Comparison of ENCODE assay signal across 34 cellular contexts in the genomic region with DNA sequence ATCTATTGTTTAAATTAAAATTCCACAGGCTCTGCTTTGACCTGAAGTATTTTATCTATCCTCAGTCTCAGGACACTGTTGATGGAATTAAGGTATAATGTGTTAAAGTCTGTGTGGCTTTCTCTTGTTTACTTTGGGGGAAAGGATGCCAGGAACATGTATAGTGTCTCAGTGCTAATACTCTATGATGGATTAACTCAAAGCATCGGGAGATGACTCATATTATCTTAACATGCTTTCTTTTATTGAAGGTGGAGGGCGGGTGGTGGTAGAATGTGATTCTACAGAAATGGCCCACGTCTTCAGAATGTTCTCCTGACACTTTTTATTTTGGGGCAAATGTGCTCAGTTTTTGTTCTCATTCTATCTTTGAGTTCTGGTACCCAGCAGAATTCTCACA.
"Had no signal": no experiment of that assay in that cellular context is flagged by ENCODE, and none has a peak within 500 bp of the region (broad histone marks: within the 10 kb centered on the region; RNA-seq: fewer than 3 reads in every experiment).

No MANE protein-coding gene starts in this region.

- H3K4me1 ChIP-seq: adrenal gland, body of pancreas, esophagus squamous epithelium, gastroesophageal sphincter, heart right ventricle had no signal

- ATAC-seq: activated CD4-positive, CD25-positive, alpha-beta regulatory T cell treated with anti-CD3 and anti-CD28 coated beads, Interleukin-2, amount 50 U/mL, for 24 hours; activated CD8-positive, alpha-beta T cell treated with anti-CD3 and anti-CD28 coated beads for 36 hours; activated T-cell treated with anti-CD3 and anti-CD28 coated beads, Interleukin-2, amount 50 U/mL, for 4 hours; activated T-helper 17 cell treated with anti-CD3 and anti-CD28 coated beads, Interleukin-2, amount 50 U/mL, for 72 hours; body of pancreas; gastroesophageal sphincter; heart right ventricle; T-helper 17 cell had no signal

- H3K4me3 Mint-ChIP-seq: activated B cell treated with CpG ODN at 0.5 μM for 24 hours; activated CD8-positive, alpha-beta T cell treated with anti-CD3 and anti-CD28 coated beads for 36 hours; activated naive CD8-positive, alpha-beta T cell; activated T-cell treated with anti-CD3 and anti-CD28 coated beads, Interleukin-2, amount 50 U/mL, for 4 hours; activated T-helper 17 cell treated with anti-CD3 and anti-CD28 coated beads, Interleukin-2, amount 50 U/mL, for 72 hours; dendritic cell treated with granulocyte-macrophage colony-stimulating factor and Interleukin-4, amounts not matched to agents 40 ng/mL and 50 ng/mL, for 4 days; endodermal cell; T-helper 17 cell; T-helper 2 cell treated with Interferon-gamma antibody and Interleukin-4, amounts not matched to agents 5 μg/mL and 100 μg/mL, for 36 hours had no signal

- H3K27me3 Mint-ChIP-seq: activated B cell treated with CpG ODN at 0.5 μM for 24 hours; activated CD8-positive, alpha-beta T cell treated with anti-CD3 and anti-CD28 coated beads for 36 hours; activated naive CD8-positive, alpha-beta T cell; activated T-helper 17 cell treated with anti-CD3 and anti-CD28 coated beads, Interleukin-2, amount 50 U/mL, for 72 hours; dendritic cell treated with granulocyte-macrophage colony-stimulating factor and Interleukin-4, amounts not matched to agents 40 ng/mL and 50 ng/mL, for 4 days; T-helper 17 cell had no signal

- H3K27ac ChIP-seq: adrenal gland, body of pancreas, cardiac muscle cell, coronary artery, dorsolateral prefrontal cortex, esophagus squamous epithelium, gastroesophageal sphincter, heart right ventricle, WERI-Rb-1 had no signal

- H3K27me3 ChIP-seq: adrenal gland, body of pancreas, cardiac muscle cell, dorsolateral prefrontal cortex, esophagus squamous epithelium, gastroesophageal sphincter, heart right ventricle had no signal

- H3K4me1 Mint-ChIP-seq: activated B cell treated with CpG ODN at 0.5 μM for 24 hours; activated T-helper 17 cell treated with anti-CD3 and anti-CD28 coated beads, Interleukin-2, amount 50 U/mL, for 72 hours; endodermal cell; T-helper 17 cell had no signal

- H3K9me3 ChIP-seq: adrenal gland, body of pancreas, gastroesophageal sphincter had no signal

- H3K36me3 ChIP-seq: adrenal gland, cardiac muscle cell, esophagus squamous epithelium, gastroesophageal sphincter, heart right ventricle, WERI-Rb-1 had no signal

- H3K27ac Mint-ChIP-seq: activated B cell treated with CpG ODN at 0.5 μM for 24 hours; activated CD8-positive, alpha-beta T cell treated with anti-CD3 and anti-CD28 coated beads for 36 hours; activated naive CD8-positive, alpha-beta T cell; activated T-helper 17 cell treated with anti-CD3 and anti-CD28 coated beads, Interleukin-2, amount 50 U/mL, for 72 hours; dendritic cell treated with granulocyte-macrophage colony-stimulating factor and Interleukin-4, amounts not matched to agents 40 ng/mL and 50 ng/mL, for 4 days; endodermal cell; T-helper 17 cell; T-helper 2 cell treated with Interferon-gamma antibody and Interleukin-4, amounts not matched to agents 5 μg/mL and 100 μg/mL, for 36 hours had no signal

- DNase-seq: activated B cell treated with CpG ODN at 0.5 μM for 24 hours; activated CD4-positive, alpha-beta T cell treated with anti-CD3 and anti-CD28 coated beads for 48 hours; activated CD4-positive, alpha-beta T cell treated with anti-CD3 and anti-CD28 coated beads, Interleukin-2, amount 50 U/mL, for 1 hour; activated CD4-positive, alpha-beta T cell treated with anti-CD3 and anti-CD28 coated beads, Interleukin-2, amount 50 U/mL, for 48 hours; activated CD8-positive, alpha-beta memory T cell treated with anti-CD3 and anti-CD28 coated beads for 24 hours; activated CD8-positive, alpha-beta T cell treated with anti-CD3 and anti-CD28 coated beads for 36 hours; activated effector memory CD4-positive, alpha-beta T cell treated with Interleukin-2 at 50 U/mL for 16 hours; activated gamma-delta T cell treated with Interleukin-2 at 50 U/mL for 16 hours; activated naive CD4-positive, alpha-beta T cell treated with anti-CD3 and anti-CD28 coated beads, Interleukin-2, amount 50 U/mL, for 16 hours; activated naive CD4-positive, alpha-beta T cell treated with Interleukin-2 at 50 U/mL for 16 hours; activated T-cell treated with anti-CD3 and anti-CD28 coated beads, Interleukin-2, amount 50 U/mL, for 4 hours; adrenal gland; amygdala; aorta; body of pancreas; central memory CD4-positive, alpha-beta T cell; dorsolateral prefrontal cortex; effector memory CD4-positive, alpha-beta T cell; endodermal cell; esophagus squamous epithelium; foreskin melanocyte; heart right ventricle; T-helper 1 cell; T-helper 17 cell; T1000; WERI-Rb-1 had no signal

- H3K36me3 Mint-ChIP-seq: activated naive CD8-positive, alpha-beta T cell had no signal

- H3K4me3 ChIP-seq: adrenal gland, body of pancreas, cardiac muscle cell, coronary artery, dorsolateral prefrontal cortex, esophagus squamous epithelium, gastroesophageal sphincter, heart right ventricle had no signal
